ENCODE assay signal across 8 cellular contexts in genomic region chr13:113152894-113153809, GRCh38. TPM values are rescaled to one million over a fixed set of nuclear protein-coding genes. Genes with fewer than 3 reads are reported as not detected.
DNase-seq lines count a peak whose midpoint lies in the region; ATAC-seq and TF ChIP-seq lines count a peak whose summit lies in the region.

No MANE protein-coding gene starts in this region.

- TF ChIP-seq CTCF in DOHH2 (IDR thresholded peaks at IDR 0.05; ENCODE audit: low read depth, low read length, poor library complexity, severe bottlenecking), result no peak
- no peak for TF ChIP-seq CTCF in coronary artery (IDR thresholded peaks at IDR 0.05)
- TF ChIP-seq CTCF in lower leg skin (IDR thresholded peaks at IDR 0.05), result no peak

- H3K4me1 ChIP-seq in DOHH2 (ENCODE audit: control insufficient read depth, low read length) (peaks cover 22% of the 10 kb centered on the region), thymus (ENCODE audit: control insufficient read depth, insufficient read depth, low read length) (peaks cover 3% of the 10 kb centered on the region)

- intact Hi-C loops in lower leg skin (cut with DNase I; ENCODE audit: low total_unique reads), result no loop called here

- peak; percentile 21 for ATAC-seq in HG02623 (IDR thresholded peaks at IDR 0.05; ENCODE audit: unreplicated experiment)
- ATAC-seq in GM19324 (IDR thresholded peaks at IDR 0.05; ENCODE audit: low FRiP score, unreplicated experiment), result no peak

- TF ChIP-seq POLR2A in lower leg skin (IDR thresholded peaks at IDR 0.05), result no peak

- H3K4me3 ChIP-seq in DOHH2 (ENCODE audit: low read length) (peak overlapping the region; percentile 59), coronary artery (peak overlapping the region; percentile 72), lower leg skin (ENCODE audit: low read depth, poor library complexity, severe bottlenecking) (peak overlapping the region; percentile 16), thymus (ENCODE audit: low read length) (peak overlapping the region; percentile 42)

- H3K36me3 ChIP-seq in DOHH2 (ENCODE audit: control insufficient read depth, low read length), result no peaks in the 10 kb centered on the region
- no peaks in the 10 kb centered on the region for H3K36me3 ChIP-seq in thymus (ENCODE audit: control insufficient read depth, insufficient read depth)

- H3K9me3 ChIP-seq in DOHH2 (ENCODE audit: control insufficient read depth, insufficient read depth, low read length) (peaks cover 7% of the 10 kb centered on the region; the same call in 1 of the 2 replicates), thymus (ENCODE audit: control insufficient read depth) (peaks cover 2% of the 10 kb centered on the region)

- H3K4me2 ChIP-seq in DOHH2 (ENCODE audit: low read length), result peak overlapping the region; percentile 58

- H3F3A ChIP-seq in DOHH2 (ENCODE audit: control insufficient read depth, insufficient read depth), result peaks cover 4% of the 10 kb centered on the region; the same call in 1 of the 2 replicates

- no peaks in the 10 kb centered on the region for H4K20me1 ChIP-seq in DOHH2 (ENCODE audit: control insufficient read depth, insufficient read depth, low read depth, low read length)

- WGBS in lower leg skin, 2 donors, result 12 to 14% methylated on average over 32 to 49 of the region's 62 CpGs
- 9% methylated on average over 62 of the region's 62 CpGs for WGBS in thymus

- no peaks in the 10 kb centered on the region for H3K9me2 ChIP-seq in DOHH2 (replicated peaks; ENCODE audit: control insufficient read depth, low read length)

- H3K27ac ChIP-seq in DOHH2 (ENCODE audit: low read depth, low read length), result no peak overlapping the region
- H3K27ac ChIP-seq in coronary artery, result peak overlapping the region; percentile 60
- H3K27ac ChIP-seq in thymus (ENCODE audit: low read depth), result peak overlapping the region; percentile 31

- DNase-seq in SHP77 treated with DMSO at 0.1 percent for 48 hours (lab: John Stamatoyannopoulos, UW), result peak; percentile 43
- peak; percentile 85 for DNase-seq in coronary artery (ENCODE audit: low spot score)
- DNase-seq in lower leg skin (ENCODE audit: low spot score in 2 of 2), result peak; percentile 49 to 92
- no peak for DNase-seq in activated gamma-delta T cell (lab: John Stamatoyannopoulos, UW)

- H3K79me2 ChIP-seq in DOHH2 (ENCODE audit: control insufficient read depth, low read length), result no peaks in the 10 kb centered on the region

- no peaks in the 10 kb centered on the region for H3K27me3 ChIP-seq in DOHH2 (ENCODE audit: control insufficient read depth, low read length)
- peaks cover 12% of the 10 kb centered on the region for H3K27me3 ChIP-seq in thymus (ENCODE audit: control insufficient read depth, insufficient read depth)

RNA-seq across cellular contexts. Expression of gene PROZ, which starts 5.3 kb away (rescaled TPM):
- not detected for total RNA-seq in lower leg skin
- 0.07 TPM for polyA plus RNA-seq in thymus

RNA-seq across cellular contexts. Expression of gene F10, which starts 30.6 kb away (rescaled TPM):
- total RNA-seq in lower leg skin, result 10 to 100 TPM in 1 of 4 donors, 1 to 10 TPM in 3; 6.5 to 31.0 (median 9.3) TPM
- 1.4 TPM for polyA plus RNA-seq in thymus

RNA-seq across cellular contexts. Expression of gene F7, which starts 47.6 kb away (rescaled TPM):
- under 1 TPM in 1 of 4 donors, not detected in 3; 0.13 TPM for total RNA-seq in lower leg skin
- 0.14 TPM for polyA plus RNA-seq in thymus

RNA-seq across cellular contexts. Expression of gene PCID2, which starts 55.3 kb away (rescaled TPM):
- total RNA-seq in lower leg skin, result 10 to 100 TPM; 28.0 to 44.2 (median 40.3) TPM
- 63.3 TPM for polyA plus RNA-seq in thymus

RNA-seq across cellular contexts. Expression of gene CUL4A, which starts 56.3 kb away (rescaled TPM):
- 100 to 1,000 TPM in 3 of 4 donors, 10 to 100 TPM in 1; 80.7 to 146 (median 105) TPM for total RNA-seq in lower leg skin
- polyA plus RNA-seq in thymus, result 57.3 TPM

Comparison
In these comparisons a context has a peak if more than half of its experiments do, and no peak if none do; other contexts are left out.
1. H3K4me3 ChIP-seq: peak in every context shown above with its lines; median percentile 72 in coronary artery; 59 in DOHH2; 42 in thymus; 16 in lower leg skin.